25 cellular contexts compared by ENCODE assay signal in genomic region chr4:37542749-37543148, GRCh38.
DNase-seq lines count a peak whose midpoint lies in the region; ATAC-seq lines count a peak whose summit lies in the region.
"Had no signal": no experiment of that assay in that cellular context is flagged by ENCODE, and none has a peak within 500 bp of the region (broad histone marks: within the 10 kb centered on the region; RNA-seq: fewer than 3 reads in every experiment).

No MANE protein-coding gene starts in this region.

- no peaks in the 10 kb centered on the region for H3K79me2 ChIP-seq in Karpas-422 (ENCODE audit: low read length)

- H4K20me1 ChIP-seq in Karpas-422 (ENCODE audit: insufficient read depth, low read depth, low read length): no peaks in the 10 kb centered on the region

- H3K27me3 ChIP-seq in Karpas-422 (ENCODE audit: low read length): no peaks in the 10 kb centered on the region

- no peak overlapping the region for H3K9ac ChIP-seq in Karpas-422 (ENCODE audit: low read length)

- no peak overlapping the region for H3K4me3 ChIP-seq in Karpas-422 (ENCODE audit: low read length)
- H3K4me3 ChIP-seq: HAP-1 had no signal

- DNase-seq in NCI-H1694 treated with DMSO at 0.1 percent for 48 hours (lab: John Stamatoyannopoulos, UW): peak; percentile 33
- DNase-seq in NCI-H1694 (lab: John Stamatoyannopoulos, UW): no peak
- peak; percentile 4 for DNase-seq in Karpas-422
- peak; percentile 45 for DNase-seq in NCI-H69 (lab: John Stamatoyannopoulos, UW)
- DNase-seq in renal cortical epithelial cell (ENCODE audit: low read depth): peak; percentile 54
- DNase-seq in T-helper 2 cell: no peak
- DNase-seq in caudate nucleus (lab: John Stamatoyannopoulos, UW): no peak
- DNase-seq: DMS79 treated with DMSO at 0.1 percent for 48 hours, GF-D8, GOT3, HFFc6, Kasumi-1, NCI-H1105, NCI-H146, NCI-H2029 treated with DMSO at 0.1 percent for 48 hours, NCI-H2227 treated with DMSO at 0.1 percent for 48 hours, NCI-H510A treated with DMSO at 0.1 percent for 48 hours, SHP77, T-helper 1 cell had no signal

- no peak overlapping the region for H2AFZ ChIP-seq in Karpas-422 (ENCODE audit: low read length)

- no peaks in the 10 kb centered on the region for H3K9me2 ChIP-seq in Karpas-422 (replicated peaks; ENCODE audit: insufficient read depth, low read length)

- H3K27ac ChIP-seq in Karpas-422 (ENCODE audit: low read length) (no peak overlapping the region), caudate nucleus (ENCODE audit: low read depth, low read length) (no peak overlapping the region)
- H3K27ac ChIP-seq: 22Rv1, HL-60, RWPE1 had no signal

- no peaks in the 10 kb centered on the region for H3K9me3 ChIP-seq in Karpas-422 (ENCODE audit: low read length)
- H3K9me3 ChIP-seq: HAP-1 had no signal

- no peaks in the 10 kb centered on the region for H3K36me3 ChIP-seq in Karpas-422 (ENCODE audit: insufficient read depth, low read length)
- H3K36me3 ChIP-seq: HAP-1 had no signal

- ATAC-seq in GM21619 (IDR thresholded peaks at IDR 0.05; ENCODE audit: unreplicated experiment): no peak
- ATAC-seq: Panc1 had no signal

- H3K4me1 ChIP-seq in Karpas-422 (ENCODE audit: low read length): no peaks in the 10 kb centered on the region
- H3K4me1 ChIP-seq: HAP-1 had no signal

- H3K4me2 ChIP-seq in Karpas-422 (ENCODE audit: low read depth, low read length, poor library complexity, severe bottlenecking): no peak overlapping the region

Comparison
In these comparisons a context has a peak if more than half of its experiments do, and no peak if none do; other contexts are left out.
1. DNase-seq: peak in NCI-H1694 treated with DMSO at 0.1 percent for 48 hours (single experiment), Karpas-422 (single experiment), NCI-H69 (single experiment) and renal cortical epithelial cell (single experiment); none in NCI-H1694 (single experiment), T-helper 2 cell (0 of 5) and caudate nucleus (0 of 61).